In the genomic region with DNA sequence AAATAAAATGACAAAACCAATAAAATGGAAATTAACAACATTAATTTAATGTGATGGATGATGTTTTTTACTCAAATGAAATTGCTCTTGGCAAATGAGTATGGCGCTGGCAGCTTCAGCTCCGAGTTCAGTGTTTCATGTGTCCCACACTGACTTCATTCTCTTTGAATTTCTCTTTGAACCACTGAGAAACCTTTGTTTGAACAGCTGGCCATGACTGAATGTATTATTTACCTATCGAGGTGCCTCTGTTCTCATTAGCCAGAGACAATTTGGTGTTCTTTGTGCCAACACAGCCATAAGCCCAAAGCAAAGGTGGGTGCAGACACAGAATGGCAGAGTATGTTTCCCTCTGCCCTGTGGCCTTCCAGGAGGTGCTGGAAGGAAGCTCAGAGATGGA, we compare ENCODE assay signal across 17 cellular contexts. TPM values are rescaled to one million over a fixed set of nuclear protein-coding genes. Genes with fewer than 3 reads are reported as not detected.
A peak's percentile ranks its signal among the peaks of the same experiment; 100 is the strongest.
DNase-seq lines count a peak whose midpoint lies in the region; ATAC-seq lines count a peak whose summit lies in the region.
"Had no signal": no experiment of that assay in that cellular context is flagged by ENCODE, and none has a peak within 500 bp of the region (broad histone marks: within the 10 kb centered on the region; RNA-seq: fewer than 3 reads in every experiment).

No MANE protein-coding gene starts in this region.

- ATAC-seq in GM21529 (IDR thresholded peaks at IDR 0.05; ENCODE audit: unreplicated experiment), result no peak
- ATAC-seq: activated CD8-positive, alpha-beta memory T cell treated with anti-CD3 and anti-CD28 coated beads, Interleukin-2, amount 10 ng/mL, durations not matched to agents 7 days and 5 days had no signal

- no peak overlapping the region for H3K4me3 Mint-ChIP-seq in activated CD4-positive, alpha-beta T cell treated with anti-CD3 and anti-CD28 coated beads, Interleukin-2, amount 10 ng/mL, durations not matched to agents 24 days and 14 days
- H3K4me3 Mint-ChIP-seq: activated CD4-positive, alpha-beta T cell treated with anti-CD3 and anti-CD28 coated beads, Interleukin-2, amount 10 ng/mL, durations not matched to agents 7 days and 5 days; activated CD8-positive, alpha-beta memory T cell treated with anti-CD3 and anti-CD28 coated beads, Interleukin-2, amount 10 ng/mL, durations not matched to agents 7 days and 5 days; activated naive CD8-positive, alpha-beta T cell; activated T-helper 1 cell treated with anti-CD3 and anti-CD28 coated beads, Interleukin-12 subunit alpha, Interleukin-12 subunit beta, Interleukin-2, Interleukin-4 antibody, amounts not matched to agents 30 ng/mL and 10 ng/mL and 1 ng/mL, durations not matched to agents 14 hours and 24 hours and 36 hours; central memory CD8-positive, alpha-beta T cell; immature natural killer cell had no signal

- H3K4me1 Mint-ChIP-seq in activated CD4-positive, alpha-beta T cell treated with anti-CD3 and anti-CD28 coated beads, Interleukin-2, amount 10 ng/mL, durations not matched to agents 24 days and 14 days, result no peaks in the 10 kb centered on the region
- H3K4me1 Mint-ChIP-seq: activated CD4-positive, alpha-beta T cell treated with anti-CD3 and anti-CD28 coated beads, Interleukin-2, amount 10 ng/mL, durations not matched to agents 7 days and 5 days; activated CD8-positive, alpha-beta memory T cell treated with anti-CD3 and anti-CD28 coated beads, Interleukin-2, amount 10 ng/mL, durations not matched to agents 7 days and 5 days; central memory CD8-positive, alpha-beta T cell; immature natural killer cell had no signal

- no peaks in the 10 kb centered on the region for H3K9me3 Mint-ChIP-seq in activated CD4-positive, alpha-beta T cell treated with anti-CD3 and anti-CD28 coated beads, Interleukin-2, amount 10 ng/mL, durations not matched to agents 24 days and 14 days
- H3K9me3 Mint-ChIP-seq: activated CD4-positive, alpha-beta T cell treated with anti-CD3 and anti-CD28 coated beads, Interleukin-2, amount 10 ng/mL, durations not matched to agents 7 days and 5 days; activated T-helper 1 cell treated with anti-CD3 and anti-CD28 coated beads, Interleukin-12 subunit alpha, Interleukin-12 subunit beta, Interleukin-2, Interleukin-4 antibody, amounts not matched to agents 30 ng/mL and 10 ng/mL and 1 ng/mL, durations not matched to agents 14 hours and 24 hours and 36 hours; central memory CD8-positive, alpha-beta T cell; immature natural killer cell had no signal

- intact Hi-C loops in activated CD4-positive, alpha-beta T cell treated with anti-CD3 and anti-CD28 coated beads, Interleukin-2, amount 10 ng/mL, durations not matched to agents 24 days and 14 days (cut with micrococcal nuclease), result no loop called here

- no peak overlapping the region for H3K27ac Mint-ChIP-seq in activated CD4-positive, alpha-beta T cell treated with anti-CD3 and anti-CD28 coated beads, Interleukin-2, amount 10 ng/mL, durations not matched to agents 24 days and 14 days
- H3K27ac Mint-ChIP-seq: activated CD4-positive, alpha-beta T cell treated with anti-CD3 and anti-CD28 coated beads, Interleukin-2, amount 10 ng/mL, durations not matched to agents 7 days and 5 days; activated CD8-positive, alpha-beta memory T cell treated with anti-CD3 and anti-CD28 coated beads, Interleukin-2, amount 10 ng/mL, durations not matched to agents 7 days and 5 days; activated naive CD8-positive, alpha-beta T cell; activated T-helper 1 cell treated with anti-CD3 and anti-CD28 coated beads, Interleukin-12 subunit alpha, Interleukin-12 subunit beta, Interleukin-2, Interleukin-4 antibody, amounts not matched to agents 30 ng/mL and 10 ng/mL and 1 ng/mL, durations not matched to agents 14 hours and 24 hours and 36 hours; immature natural killer cell had no signal

- DNase-seq in DMS153 treated with DMSO at 0.1 percent for 48 hours (lab: John Stamatoyannopoulos, UW; ENCODE audit: unreplicated experiment), result peak; percentile 90
- DNase-seq in NCI-H1417 (lab: John Stamatoyannopoulos, UW), result peak; percentile 31 to 96 (median 79)
- DNase-seq in NCI-H2196 (lab: John Stamatoyannopoulos, UW; ENCODE audit: unreplicated experiment), result peak; percentile 90
- peak; percentile 35 for DNase-seq in RPMI8226
- no peak for DNase-seq in activated CD4-positive, alpha-beta T cell treated with anti-CD3 and anti-CD28 coated beads, Interleukin-2, amount 10 ng/mL, durations not matched to agents 24 days and 14 days
- no peak for DNase-seq in NCI-H82 treated with DMSO at 0.1 percent for 48 hours (lab: John Stamatoyannopoulos, UW; ENCODE audit: unreplicated experiment)
- DNase-seq: activated CD4-positive, alpha-beta T cell treated with anti-CD3 and anti-CD28 coated beads, Interleukin-2, amount 10 ng/mL, durations not matched to agents 7 days and 5 days; activated CD8-positive, alpha-beta memory T cell treated with anti-CD3 and anti-CD28 coated beads, Interleukin-2, amount 10 ng/mL, durations not matched to agents 7 days and 5 days; GDM1; immature natural killer cell; IMR-90; substantia nigra; T-helper 2 cell had no signal

- H3K27me3 Mint-ChIP-seq in activated CD4-positive, alpha-beta T cell treated with anti-CD3 and anti-CD28 coated beads, Interleukin-2, amount 10 ng/mL, durations not matched to agents 24 days and 14 days, result peaks cover 9% of the 10 kb centered on the region

- no peaks in the 10 kb centered on the region for H3K36me3 Mint-ChIP-seq in activated CD4-positive, alpha-beta T cell treated with anti-CD3 and anti-CD28 coated beads, Interleukin-2, amount 10 ng/mL, durations not matched to agents 24 days and 14 days (ENCODE audit: low read depth)
- H3K36me3 Mint-ChIP-seq: activated CD8-positive, alpha-beta memory T cell treated with anti-CD3 and anti-CD28 coated beads, Interleukin-2, amount 10 ng/mL, durations not matched to agents 7 days and 5 days; activated naive CD8-positive, alpha-beta T cell; immature natural killer cell had no signal

RNA-seq across cellular contexts. Expression of a gene that starts 42.1 kb away (rescaled TPM):
- total RNA-seq in activated CD4-positive, alpha-beta T cell treated with anti-CD3 and anti-CD28 coated beads, Interleukin-2, amount 10 ng/mL, durations not matched to agents 24 days and 14 days, result 0.52 and 0.68 TPM in 2 replicates

Comparison
In these comparisons a context has a peak if more than half of its experiments do, and no peak if none do; other contexts are left out.
1. DNase-seq: peak in DMS153 treated with DMSO at 0.1 percent for 48 hours (single experiment), NCI-H1417 (3 of 3), NCI-H2196 (single experiment) and RPMI8226 (single experiment); none in activated CD4-positive, alpha-beta T cell treated with anti-CD3 and anti-CD28 coated beads, Interleukin-2, amount 10 ng/mL, durations not matched to agents 24 days and 14 days (single experiment) and NCI-H82 treated with DMSO at 0.1 percent for 48 hours (single experiment).